8 cellular contexts compared by ENCODE assay signal in genomic region chr1:151166506-151166956, GRCh38. TPM values are rescaled to one million over a fixed set of nuclear protein-coding genes. Genes with fewer than 3 reads are reported as not detected.
DNase-seq lines count a peak whose midpoint lies in the region; ATAC-seq and TF ChIP-seq lines count a peak whose summit lies in the region.

No MANE protein-coding gene starts in this region.

- peak overlapping the region; percentile 91 to 99 for H3K4me3 ChIP-seq in CD4-positive, alpha-beta memory T cell (ENCODE audit: low read length in 2 of 2)
- H3K4me3 ChIP-seq in gastrocnemius medialis, result peak overlapping the region; percentile 82 to 97 (median 84)

- H3K27ac Mint-ChIP-seq in CD4-positive, alpha-beta memory T cell, result peak overlapping the region; percentile 93 to 99 (median 98)
- H3K27ac Mint-ChIP-seq in activated CD4-positive, alpha-beta memory T cell treated with anti-CD3 and anti-CD28 coated beads for 36 hours, result peak overlapping the region; percentile 92
- H3K27ac Mint-ChIP-seq in glutamatergic neuron (ENCODE audit: unreplicated experiment), result peak overlapping the region; percentile 96

- peaks cover 27% of the 10 kb centered on the region for H3K36me3 ChIP-seq in CD4-positive, alpha-beta memory T cell (ENCODE audit: insufficient read depth, low read length)
- peaks cover 0 to 19% of the 10 kb centered on the region in 2 donors for H3K36me3 ChIP-seq in gastrocnemius medialis

- H3K4me1 Mint-ChIP-seq in CD4-positive, alpha-beta memory T cell, result peaks cover 26 to 57% (median 43%) of the 10 kb centered on the region in 4 donors
- H3K4me1 Mint-ChIP-seq in activated CD4-positive, alpha-beta memory T cell treated with anti-CD3 and anti-CD28 coated beads for 36 hours (ENCODE audit: low read depth), result peaks cover 46% of the 10 kb centered on the region
- H3K4me1 Mint-ChIP-seq in glutamatergic neuron (ENCODE audit: low read depth, unreplicated experiment), result peaks cover 8% of the 10 kb centered on the region

- peak overlapping the region; percentile 94 to 100 (median 98) for H3K4me3 Mint-ChIP-seq in CD4-positive, alpha-beta memory T cell
- H3K4me3 Mint-ChIP-seq in activated CD4-positive, alpha-beta memory T cell treated with anti-CD3 and anti-CD28 coated beads for 36 hours, result peak overlapping the region; percentile 92
- peak overlapping the region; percentile 99 for H3K4me3 Mint-ChIP-seq in glutamatergic neuron (ENCODE audit: unreplicated experiment)

- in situ Hi-C loops in gastrocnemius medialis (cut with MboI; ENCODE audit: low sequenced_read_pairs in 4 of 4), result no loop called here

- H3K36me3 Mint-ChIP-seq in CD4-positive, alpha-beta memory T cell, result peaks cover 35 to 63% of the 10 kb centered on the region in 2 donors
- peaks cover 30% of the 10 kb centered on the region for H3K36me3 Mint-ChIP-seq in activated CD4-positive, alpha-beta memory T cell treated with anti-CD3 and anti-CD28 coated beads for 36 hours
- no peaks in the 10 kb centered on the region for H3K36me3 Mint-ChIP-seq in glutamatergic neuron (ENCODE audit: unreplicated experiment)

- no peaks in the 10 kb centered on the region for H3K9me3 ChIP-seq in CD4-positive, alpha-beta memory T cell (ENCODE audit: control insufficient read depth in 1 of 2, low read length in 2 of 2)
- H3K9me3 ChIP-seq in gastrocnemius medialis, result no peaks in the 10 kb centered on the region

- POLR2A ChIA-PET in CD4-positive, alpha-beta memory T cell (lab: Charles Lee; ENCODE audit: partially characterized antibody), result interaction anchor here (0.6 to 6.9 kb wide), 18 partner anchors 9 to 811 kb away, joined by 3 to 79 read pairs (median 4); partner anchors contain the start of genes C1orf56, MINDY1, PIP5K1A and PSMD4
- POLR2A ChIA-PET in activated CD4-positive, alpha-beta memory T cell treated with anti-CD3 and anti-CD28 coated beads for 36 hours (lab: Charles Lee), result interaction anchor here (0.6 to 3.4 kb wide), 6 partner anchors 10 to 70 kb away, joined by 3 to 18 read pairs (median 6); partner anchors contain the start of genes TNFAIP8L2 and VPS72

- peaks cover 36% of the 10 kb centered on the region for H3K4me1 ChIP-seq in CD4-positive, alpha-beta memory T cell (ENCODE audit: insufficient read depth, low read length)
- peaks cover 56 to 59% of the 10 kb centered on the region in 2 donors for H3K4me1 ChIP-seq in gastrocnemius medialis

- H3K9me3 Mint-ChIP-seq in CD4-positive, alpha-beta memory T cell, result peaks cover 0 to 5% (median 0%) of the 10 kb centered on the region in 8 donors
- H3K9me3 Mint-ChIP-seq in activated CD4-positive, alpha-beta memory T cell treated with anti-CD3 and anti-CD28 coated beads for 36 hours, result no peaks in the 10 kb centered on the region
- peaks cover 12% of the 10 kb centered on the region for H3K9me3 Mint-ChIP-seq in glutamatergic neuron (ENCODE audit: unreplicated experiment)

- intact Hi-C loops in CD4-positive, alpha-beta memory T cell (cut with micrococcal nuclease), result loop anchor here (1.0 kb wide), 3 partner anchors 24 to 88 kb away; partner anchors contain the start of genes PIP5K1A, PSMD4 and VPS72
- intact Hi-C loops in activated CD4-positive, alpha-beta memory T cell treated with anti-CD3 and anti-CD28 coated beads for 36 hours (cut with micrococcal nuclease), result loop anchor here (1.0 kb wide), 2 partner anchors 24 to 115 kb away; partner anchors contain the start of gene VPS72
- intact Hi-C loops in gastrocnemius medialis (cut with DNase I; ENCODE audit: low total_unique reads), result loop anchor here (1.0 kb wide), 1 partner anchor 24 kb away; the partner anchor contains the start of gene VPS72

- TF ChIP-seq POLR2A in gastrocnemius medialis (IDR thresholded peaks at IDR 0.05), result no peak

- H3K27ac ChIP-seq in CD4-positive, alpha-beta memory T cell (ENCODE audit: low read depth, low read length), result peak overlapping the region; percentile 73
- peak overlapping the region; percentile 91 to 99 (median 91) for H3K27ac ChIP-seq in gastrocnemius medialis

- DNase-seq in CD4-positive, alpha-beta memory T cell, result no peak
- peak; percentile 19 for DNase-seq in activated CD4-positive, alpha-beta memory T cell treated with anti-CD3 and anti-CD28 coated beads for 36 hours
- DNase-seq in glutamatergic neuron (no peak), gastrocnemius medialis (peak in 1 of 2 donors; percentile 25), Kasumi-1 (lab: John Stamatoyannopoulos, UW) (no peak), midbrain (lab: John Stamatoyannopoulos, UW) (no peak)

- no peaks in the 10 kb centered on the region for H3K27me3 ChIP-seq in CD4-positive, alpha-beta memory T cell (ENCODE audit: insufficient read depth, low read length)
- no peaks in the 10 kb centered on the region for H3K27me3 ChIP-seq in gastrocnemius medialis

- TF ChIP-seq CTCF in glutamatergic neuron (IDR thresholded peaks at IDR 0.05; ENCODE audit: partially characterized antibody, unreplicated experiment), result no peak
- no peak for TF ChIP-seq CTCF in gastrocnemius medialis (IDR thresholded peaks at IDR 0.05 in 4 of 5, conservative IDR thresholded peaks at IDR 0.05 in 1 of 5)

- H3K27me3 Mint-ChIP-seq in CD4-positive, alpha-beta memory T cell, result peaks cover 2% of the 10 kb centered on the region in 2 donors
- H3K27me3 Mint-ChIP-seq in activated CD4-positive, alpha-beta memory T cell treated with anti-CD3 and anti-CD28 coated beads for 36 hours, result peaks cover 2% of the 10 kb centered on the region
- H3K27me3 Mint-ChIP-seq in glutamatergic neuron (ENCODE audit: unreplicated experiment), result peaks cover 7% of the 10 kb centered on the region

- CTCF ChIA-PET in CD4-positive, alpha-beta memory T cell (lab: Charles Lee; ENCODE audit: partially characterized antibody), result interaction anchor here (0.7 to 3.5 kb wide), 6 partner anchors 9 to 174 kb away, joined by 3 to 17 read pairs (median 5); partner anchors contain the start of genes TMOD4, TNFAIP8L2 and VPS72
- CTCF ChIA-PET in activated CD4-positive, alpha-beta memory T cell treated with anti-CD3 and anti-CD28 coated beads for 36 hours (lab: Charles Lee), result interaction anchor here (0.6 to 1.2 kb wide), 5 partner anchors 10 to 96 kb away, joined by 3 to 6 read pairs (median 3); partner anchors contain the start of genes GABPB2 and TNFAIP8L2

- peak; percentile 3 for ATAC-seq in HG03108 (IDR thresholded peaks at IDR 0.05; ENCODE audit: unreplicated experiment)
- peak in 1 of 2 donors; percentile 1 for ATAC-seq in gastrocnemius medialis
- no peak for ATAC-seq in GM18511 (IDR thresholded peaks at IDR 0.05; ENCODE audit: unreplicated experiment)

RNA-seq across cellular contexts. Expression of gene SCNM1, which starts 0.6 kb away (rescaled TPM):
- 10 to 100 TPM; 57.4 to 61.4 TPM for total RNA-seq in CD4-positive, alpha-beta memory T cell
- 10 to 100 TPM; 76.5 to 80.9 TPM for polyA plus RNA-seq in CD4-positive, alpha-beta memory T cell
- 10 to 100 TPM; 67.5 to 67.8 TPM for total RNA-seq in activated CD4-positive, alpha-beta memory T cell treated with anti-CD3 and anti-CD28 coated beads for 36 hours
- 44.2 TPM for total RNA-seq in glutamatergic neuron (ENCODE audit: unreplicated experiment)
- 10 to 100 TPM; 17.7 to 56.1 (median 35.6) TPM for total RNA-seq in gastrocnemius medialis

RNA-seq across cellular contexts. Expression of gene LYSMD1, which starts 0.8 kb away (rescaled TPM):
- total RNA-seq in CD4-positive, alpha-beta memory T cell, result 1 to 10 TPM; 1.0 to 1.3 TPM
- under 1 TPM in 1 of 2 donors, not detected in 1; 0.59 TPM for polyA plus RNA-seq in CD4-positive, alpha-beta memory T cell
- 1 to 10 TPM; 1.8 to 2.6 TPM for total RNA-seq in activated CD4-positive, alpha-beta memory T cell treated with anti-CD3 and anti-CD28 coated beads for 36 hours
- 21.9 TPM for total RNA-seq in glutamatergic neuron (ENCODE audit: unreplicated experiment)
- 10 to 100 TPM; 11.4 to 14.6 (median 13.7) TPM for total RNA-seq in gastrocnemius medialis

RNA-seq across cellular contexts. Expression of gene TMOD4, which starts 9.2 kb away (rescaled TPM):
- 1 to 10 TPM; 6.4 TPM for total RNA-seq in CD4-positive, alpha-beta memory T cell
- polyA plus RNA-seq in CD4-positive, alpha-beta memory T cell, result not detected
- 1 to 10 TPM; 1.7 to 2.7 TPM for total RNA-seq in activated CD4-positive, alpha-beta memory T cell treated with anti-CD3 and anti-CD28 coated beads for 36 hours
- total RNA-seq in glutamatergic neuron (ENCODE audit: unreplicated experiment), result 0.76 TPM
- total RNA-seq in gastrocnemius medialis, result 100 to 1,000 TPM in 3 of 4 donors, 10 to 100 TPM in 1; 58.3 to 315 (median 188) TPM

RNA-seq across cellular contexts. Expression of gene TNFAIP8L2, which starts 10.1 kb away (rescaled TPM):
- 10 to 100 TPM; 45.9 to 49.7 TPM for total RNA-seq in CD4-positive, alpha-beta memory T cell
- polyA plus RNA-seq in CD4-positive, alpha-beta memory T cell, result 10 to 100 TPM; 10.8 to 42.3 TPM
- 10 to 100 TPM; 24.2 to 26.7 TPM for total RNA-seq in activated CD4-positive, alpha-beta memory T cell treated with anti-CD3 and anti-CD28 coated beads for 36 hours
- total RNA-seq in glutamatergic neuron (ENCODE audit: unreplicated experiment), result not detected
- 1 to 10 TPM in 3 of 4 donors, not detected in 1; 1.1 to 3.1 (median 1.4) TPM for total RNA-seq in gastrocnemius medialis

RNA-seq across cellular contexts. Expression of gene SEMA6C, which starts 20.1 kb away (rescaled TPM):
- 1 to 10 TPM; 7.6 to 8.2 TPM for total RNA-seq in CD4-positive, alpha-beta memory T cell
- polyA plus RNA-seq in CD4-positive, alpha-beta memory T cell, result 1 to 10 TPM in 1 of 2 donors, under 1 TPM in 1; 0.54 to 2.1 TPM
- 1 to 10 TPM; 1.9 to 2.5 TPM for total RNA-seq in activated CD4-positive, alpha-beta memory T cell treated with anti-CD3 and anti-CD28 coated beads for 36 hours
- total RNA-seq in glutamatergic neuron (ENCODE audit: unreplicated experiment) (119 TPM), gastrocnemius medialis (100 to 1,000 TPM in 2 of 4 donors, 10 to 100 TPM in 2; 51.5 to 121 (median 108) TPM)

Comparison
In these comparisons a context has a peak if more than half of its experiments do, and no peak if none do; other contexts are left out.
1. RNA of gene TMOD4, which starts 9.2 kb away (total RNA-seq): 58.3 to 315 TPM in gastrocnemius medialis; 6.4 TPM in CD4-positive, alpha-beta memory T cell, 1.7 to 2.7 TPM in activated CD4-positive, alpha-beta memory T cell treated with anti-CD3 and anti-CD28 coated beads for 36 hours and 0.76 TPM in glutamatergic neuron (single experiment); every median in the first group is over 4 times any median in the second.
2. Peak in every context shown above with its lines, with median percentiles within 50 percentile points of each other: H3K27ac Mint-ChIP-seq and H3K4me3 Mint-ChIP-seq.